8 cellular contexts compared by ENCODE assay signal in the genomic region with DNA sequence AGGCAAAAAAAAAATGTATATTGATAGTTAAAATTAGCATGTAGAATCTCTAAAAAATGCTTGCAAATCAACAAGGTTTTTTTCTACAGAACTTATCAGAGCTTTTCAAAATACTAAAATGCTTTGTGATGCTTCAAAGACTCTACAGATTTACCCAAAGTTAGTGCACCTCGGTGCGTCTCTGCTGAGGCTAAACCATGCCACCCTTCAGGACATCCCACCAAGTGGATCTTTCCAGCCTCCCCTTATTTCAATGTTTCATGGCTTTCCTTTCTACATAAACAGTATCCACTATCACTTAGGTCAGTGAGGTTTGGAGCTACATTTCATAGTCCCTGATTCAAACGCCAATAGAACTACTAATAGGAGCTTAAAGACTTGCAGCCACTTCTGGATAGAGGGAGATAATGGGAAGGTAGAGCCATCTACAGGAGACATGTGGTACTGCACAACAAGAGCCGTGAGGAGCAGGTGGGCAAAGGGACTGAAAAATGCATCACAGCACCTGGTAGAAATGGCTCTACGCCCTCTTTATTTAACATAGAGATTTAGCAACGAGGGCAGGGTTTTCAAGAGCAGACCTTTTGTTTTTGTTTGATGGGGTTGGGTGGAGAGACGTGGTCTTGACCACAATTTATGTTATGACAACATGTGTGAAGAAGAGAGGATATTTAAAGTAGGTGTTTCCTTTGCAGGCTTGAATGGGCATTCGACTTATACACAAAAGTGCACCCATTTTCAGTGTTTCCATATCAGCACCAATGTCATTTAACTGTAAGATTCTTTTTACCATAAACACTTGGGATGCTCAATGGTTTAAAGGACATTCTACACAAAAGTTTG. TPM values are rescaled to one million over a fixed set of nuclear protein-coding genes. Genes with fewer than 3 reads are reported as not detected.
A peak's percentile ranks its signal among the peaks of the same experiment; 100 is the strongest.
DNase-seq lines count a peak whose midpoint lies in the region; ATAC-seq and TF ChIP-seq lines count a peak whose summit lies in the region.

No MANE protein-coding gene starts in this region.

- no peaks in the 10 kb centered on the region for H3K27me3 Mint-ChIP-seq in activated T-helper 17 cell treated with anti-CD3 and anti-CD28 coated beads, Interleukin-2, amount 50 U/mL, for 72 hours
- H3K27me3 Mint-ChIP-seq in progenitor cell of endocrine pancreas = peaks cover 22% of the 10 kb centered on the region

- no peak overlapping the region for H3K4me3 Mint-ChIP-seq in activated T-helper 17 cell treated with anti-CD3 and anti-CD28 coated beads, Interleukin-2, amount 50 U/mL, for 72 hours
- H3K4me3 Mint-ChIP-seq in progenitor cell of endocrine pancreas (ENCODE audit: low read depth) = no peak overlapping the region

- DNase-seq in AG09309 (ENCODE audit: low read depth) = no peak
- DNase-seq in NCI-H446 treated with DMSO at 0.1 percent for 48 hours (lab: John Stamatoyannopoulos, UW) = peak; percentile 7
- DNase-seq in glomerular visceral epithelial cell (ENCODE audit: extremely low spot score) = peak; percentile 57
- DNase-seq in progenitor cell of endocrine pancreas (ENCODE audit: low spot score, unreplicated experiment) = peak; percentile 34

- H3K4me3 ChIP-seq in AG09309 (ENCODE audit: control insufficient read depth, low read depth, low read length) = no peak overlapping the region

- no peaks in the 10 kb centered on the region for H3K36me3 Mint-ChIP-seq in activated T-helper 17 cell treated with anti-CD3 and anti-CD28 coated beads, Interleukin-2, amount 50 U/mL, for 72 hours (ENCODE audit: low read depth)
- H3K36me3 Mint-ChIP-seq in progenitor cell of endocrine pancreas (ENCODE audit: insufficient read depth) = no peaks in the 10 kb centered on the region

- no peaks in the 10 kb centered on the region for H3K9me3 Mint-ChIP-seq in activated T-helper 17 cell treated with anti-CD3 and anti-CD28 coated beads, Interleukin-2, amount 50 U/mL, for 72 hours
- H3K9me3 Mint-ChIP-seq in progenitor cell of endocrine pancreas (ENCODE audit: low read depth) = no peaks in the 10 kb centered on the region

- ATAC-seq in HG03175 (IDR thresholded peaks at IDR 0.05; ENCODE audit: unreplicated experiment) = peak; percentile 77
- ATAC-seq in activated T-helper 17 cell treated with anti-CD3 and anti-CD28 coated beads, Interleukin-2, amount 50 U/mL, for 72 hours (replicated peaks) = peak; percentile 61
- ATAC-seq in HG03342 (IDR thresholded peaks at IDR 0.05; ENCODE audit: unreplicated experiment) = no peak

- peaks cover 5% of the 10 kb centered on the region for H3K4me1 Mint-ChIP-seq in activated T-helper 17 cell treated with anti-CD3 and anti-CD28 coated beads, Interleukin-2, amount 50 U/mL, for 72 hours
- no peaks in the 10 kb centered on the region for H3K4me1 Mint-ChIP-seq in progenitor cell of endocrine pancreas (ENCODE audit: low read depth)

- no peak overlapping the region for H3K27ac Mint-ChIP-seq in activated T-helper 17 cell treated with anti-CD3 and anti-CD28 coated beads, Interleukin-2, amount 50 U/mL, for 72 hours
- H3K27ac Mint-ChIP-seq in progenitor cell of endocrine pancreas = no peak overlapping the region

- peak; percentile 89 for TF ChIP-seq CTCF in AG09309 (IDR thresholded peaks at IDR 0.05; ENCODE audit: control insufficient read depth, insufficient read depth, low read depth, low read length, missing control alignments)
- peak; percentile 94 for TF ChIP-seq CTCF in GM12872 (IDR thresholded peaks at IDR 0.05; ENCODE audit: insufficient read depth, low read depth, low read length)
- TF ChIP-seq CTCF in progenitor cell of endocrine pancreas (IDR thresholded peaks at IDR 0.05; ENCODE audit: unreplicated experiment) = peak; percentile 84

RNA-seq across cellular contexts. Expression of gene SLC35G4, which starts 56.1 kb away (rescaled TPM):
- not detected for total RNA-seq in activated T-helper 17 cell treated with anti-CD3 and anti-CD28 coated beads, Interleukin-2, amount 50 U/mL, for 72 hours
- not detected in 2 replicates for total RNA-seq in progenitor cell of endocrine pancreas
